10 cellular contexts compared by ENCODE assay signal in the genomic region with DNA sequence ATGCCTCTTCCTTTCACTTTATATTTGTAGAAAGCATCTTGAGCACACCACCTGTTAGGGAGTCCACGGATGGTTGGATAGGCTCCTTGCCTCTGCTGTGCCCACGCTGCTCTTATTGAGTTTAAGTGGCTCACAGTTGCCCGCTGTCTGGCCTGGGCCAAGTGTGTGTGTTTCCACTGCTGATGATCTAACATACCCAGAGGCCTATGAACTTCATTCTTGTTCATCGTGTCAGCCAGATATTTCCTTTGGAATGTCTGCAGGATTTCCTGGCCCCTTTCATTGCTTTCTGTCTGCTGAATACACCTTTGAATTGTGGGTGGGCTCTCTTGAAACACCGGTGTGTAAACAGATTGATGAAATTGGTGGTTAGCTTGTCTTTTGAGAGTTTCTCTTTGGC. TPM values are rescaled to one million over a fixed set of nuclear protein-coding genes. Genes with fewer than 3 reads are reported as not detected.
DNase-seq lines count a peak whose midpoint lies in the region; ATAC-seq and TF ChIP-seq lines count a peak whose summit lies in the region.
"Had no signal": no experiment of that assay in that cellular context is flagged by ENCODE, and none has a peak within 500 bp of the region (broad histone marks: within the 10 kb centered on the region; RNA-seq: fewer than 3 reads in every experiment).

No MANE protein-coding gene starts in this region.

- peaks cover 42% of the 10 kb centered on the region for H3K4me1 Mint-ChIP-seq in endodermal cell

- H3K4me3 ChIP-seq in lower lobe of right lung (no peak overlapping the region), endodermal cell (ENCODE audit: low read length) (no peak overlapping the region)

- ATAC-seq in lower lobe of right lung (peak; percentile 84 to 86), GM18909 (IDR thresholded peaks at IDR 0.05; ENCODE audit: poor library complexity, unreplicated experiment) (no peak), GM19351 (IDR thresholded peaks at IDR 0.05; ENCODE audit: unreplicated experiment) (no peak)

- no peak overlapping the region for H3K4me3 Mint-ChIP-seq in endodermal cell

- TF ChIP-seq CTCF in lower lobe of right lung (IDR thresholded peaks at IDR 0.05) (no peak), endodermal cell (conservative IDR thresholded peaks at IDR 0.05) (no peak)

- H3K9ac ChIP-seq in endodermal cell (ENCODE audit: extremely low read depth, low read length, poor library complexity, severe bottlenecking): no peak overlapping the region

- H3K36me3 Mint-ChIP-seq in endodermal cell (ENCODE audit: low read depth): peaks cover 4% of the 10 kb centered on the region

- 80 to 87% methylated on average over 5 of the region's 5 CpGs for WGBS in endodermal cell (ENCODE audit: insufficient coverage in 1 of 2, insufficient read length in 1 of 2), 2 experiments

- H3K27me3 Mint-ChIP-seq in endodermal cell (ENCODE audit: insufficient read depth): no peaks in the 10 kb centered on the region

- no peak overlapping the region for H3K27ac Mint-ChIP-seq in endodermal cell

- H3K9me3 ChIP-seq in lower lobe of right lung (no peaks in the 10 kb centered on the region), endodermal cell (ENCODE audit: control insufficient read depth, low read length) (no peaks in the 10 kb centered on the region)

- H3K27me3 ChIP-seq in lower lobe of right lung (ENCODE audit: low read depth) (no peaks in the 10 kb centered on the region), endodermal cell (ENCODE audit: control insufficient read depth, insufficient read depth, low read length, poor library complexity, severe bottlenecking) (no peaks in the 10 kb centered on the region)

- intact Hi-C loops in lower lobe of right lung (cut with DNase I): no loop called here

- H3K27ac ChIP-seq in lower lobe of right lung (peak overlapping the region; percentile 46), endodermal cell (ENCODE audit: low read depth, low read length) (no peak overlapping the region)

- no peaks in the 10 kb centered on the region for H3K36me3 ChIP-seq in lower lobe of right lung
- H3K36me3 ChIP-seq in endodermal cell (ENCODE audit: control insufficient read depth, insufficient read depth, low read length): no peaks in the 10 kb centered on the region

- DNase-seq in AG08395 (ENCODE audit: low spot score) (peak; percentile 37), HS-5 (ENCODE audit: low read depth) (peak; percentile 10), astrocyte of the hippocampus (ENCODE audit: low read depth, low spot score) (peak; percentile 79), lower lobe of right lung (no peak), endodermal cell (no peak), SW480 (ENCODE audit: low spot score) (no peak)
- DNase-seq: activated CD8-positive, alpha-beta memory T cell treated with anti-CD3 and anti-CD28 coated beads for 24 hours had no signal

- H3K9me3 Mint-ChIP-seq in endodermal cell: no peaks in the 10 kb centered on the region

- H3K4me1 ChIP-seq in lower lobe of right lung (peaks cover 51% of the 10 kb centered on the region), endodermal cell (ENCODE audit: control insufficient read depth, insufficient read depth, low read length) (peaks cover 21% of the 10 kb centered on the region)

RNA-seq across cellular contexts. Expression of a gene that starts 46.6 kb away (rescaled TPM):
- total RNA-seq in lower lobe of right lung: 47.8 TPM
- 10 to 100 TPM; 18.6 to 19.7 TPM for total RNA-seq in endodermal cell
- 27.4 TPM for polyA plus RNA-seq in endodermal cell (2013, experiment 1 of 2)
- polyA plus RNA-seq in endodermal cell (2013, experiment 2 of 2): 24.8 TPM
- total RNA-seq: HT-29 had no signal

Comparison
In these comparisons a context has a peak if more than half of its experiments do, and no peak if none do; other contexts are left out.
1. DNase-seq: peak in AG08395 (single experiment), HS-5 (single experiment) and astrocyte of the hippocampus (single experiment); none in lower lobe of right lung (single experiment), endodermal cell (single experiment) and SW480 (single experiment).
2. ATAC-seq: peak in lower lobe of right lung (2 of 2); none in GM18909 (single experiment) and GM19351 (single experiment).